ENCODE assay signal across 22 cellular contexts in the genomic region with DNA sequence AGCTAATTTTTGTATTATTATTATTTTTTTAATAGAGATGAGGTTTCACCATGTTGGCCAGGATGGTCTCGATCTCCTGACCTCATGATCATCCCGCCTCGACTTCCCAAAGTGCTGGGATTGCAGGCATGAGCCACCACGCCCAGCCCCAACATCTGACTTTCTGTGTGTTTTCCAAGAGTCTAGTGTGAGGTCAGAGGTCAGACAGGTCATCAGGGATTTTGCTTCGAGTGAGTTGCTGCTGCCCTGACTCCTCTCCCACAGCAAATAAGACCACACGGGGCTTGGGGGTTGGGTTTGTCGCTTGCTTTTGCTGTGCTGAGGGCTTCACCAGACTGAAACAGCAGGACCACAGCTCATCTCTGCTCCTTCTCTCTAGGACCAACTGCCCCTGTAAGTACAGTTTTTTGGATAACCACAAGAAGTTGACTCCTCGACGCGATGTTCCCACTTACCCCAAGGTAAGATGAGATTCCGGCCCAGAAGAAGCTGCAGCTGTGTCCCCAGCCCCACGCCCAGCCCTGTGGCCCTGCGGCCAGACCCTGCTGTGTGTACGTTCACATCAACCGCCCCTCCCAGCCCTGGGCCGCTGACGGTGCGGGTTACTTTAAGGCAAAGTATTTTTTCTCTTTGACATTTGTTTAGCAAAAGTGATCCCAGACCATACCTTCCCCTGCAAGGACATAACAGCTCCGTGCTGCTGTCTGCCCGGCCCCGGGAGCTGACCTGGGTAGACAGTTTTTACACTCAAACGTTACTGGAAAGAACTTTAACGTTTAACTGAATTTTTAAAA.
"Had no signal": no experiment of that assay in that cellular context is flagged by ENCODE, and none has a peak within 500 bp of the region (broad histone marks: within the 10 kb centered on the region; RNA-seq: fewer than 3 reads in every experiment).

No MANE protein-coding gene starts in this region.

- ATAC-seq: activated CD4-positive, alpha-beta T cell treated with anti-CD3 and anti-CD28 coated beads for 36 hours; activated CD8-positive, alpha-beta memory T cell treated with anti-CD3 and anti-CD28 coated beads, Interleukin-2, amount 10 ng/mL, durations not matched to agents 7 days and 5 days; activated naive CD8-positive, alpha-beta T cell treated with anti-CD3 and anti-CD28 coated beads, Interleukin-2, amount 50 U/mL, for 24 hours; heart left ventricle; left lung; psoas muscle; right lobe of liver; stimulated activated memory B cell treated with anti-CD40 and anti-IgM and Interleukin-4, amounts not matched to agents 10 μg/mL and 1 μg/mL and 100 μg/mL, for 72 hours had no signal

- H3K4me3 ChIP-seq: coronary artery, heart left ventricle, left lung, psoas muscle, right lobe of liver, smooth muscle cell, thyroid gland had no signal

- H3K27me3 ChIP-seq: heart left ventricle, left lung, right lobe of liver, thyroid gland had no signal

- H3K4me3 Mint-ChIP-seq: activated CD4-positive, alpha-beta memory T cell treated with anti-CD3 and anti-CD28 coated beads, Interleukin-2, amount 10 ng/mL, durations not matched to agents 7 days and 5 days; activated CD4-positive, alpha-beta T cell treated with anti-CD3 and anti-CD28 coated beads for 36 hours; activated CD8-positive, alpha-beta memory T cell treated with anti-CD3 and anti-CD28 coated beads, Interleukin-2, amount 10 ng/mL, durations not matched to agents 7 days and 5 days; activated naive CD4-positive, alpha-beta T cell treated with anti-CD3 and anti-CD28 coated beads for 36 hours; activated naive CD8-positive, alpha-beta T cell treated with anti-CD3 and anti-CD28 coated beads, Interleukin-2, amount 50 U/mL, for 24 hours; neural crest cell; stimulated activated memory B cell treated with anti-CD40 and anti-IgM and Interleukin-4, amounts not matched to agents 10 μg/mL and 1 μg/mL and 100 μg/mL, for 72 hours had no signal

- FAIRE-seq: urothelium cell line had no signal

- H3K27ac Mint-ChIP-seq: activated CD4-positive, alpha-beta memory T cell treated with anti-CD3 and anti-CD28 coated beads, Interleukin-2, amount 10 ng/mL, durations not matched to agents 7 days and 5 days; activated CD4-positive, alpha-beta T cell treated with anti-CD3 and anti-CD28 coated beads for 36 hours; activated CD8-positive, alpha-beta memory T cell treated with anti-CD3 and anti-CD28 coated beads, Interleukin-2, amount 10 ng/mL, durations not matched to agents 7 days and 5 days; activated naive CD4-positive, alpha-beta T cell treated with anti-CD3 and anti-CD28 coated beads for 36 hours; activated naive CD8-positive, alpha-beta T cell treated with anti-CD3 and anti-CD28 coated beads, Interleukin-2, amount 50 U/mL, for 24 hours; stimulated activated memory B cell treated with anti-CD40 and anti-IgM and Interleukin-4, amounts not matched to agents 10 μg/mL and 1 μg/mL and 100 μg/mL, for 72 hours had no signal

- H3K36me3 ChIP-seq: brain microvascular endothelial cell, heart left ventricle, left lung, right lobe of liver, thyroid gland had no signal

- H3K4me1 ChIP-seq: psoas muscle, right lobe of liver, thyroid gland had no signal

- H3K27ac ChIP-seq: brain microvascular endothelial cell, coronary artery, left lung, psoas muscle, right lobe of liver, thyroid gland had no signal

- H3K27me3 Mint-ChIP-seq: activated CD4-positive, alpha-beta memory T cell treated with anti-CD3 and anti-CD28 coated beads, Interleukin-2, amount 10 ng/mL, durations not matched to agents 7 days and 5 days; activated CD4-positive, alpha-beta T cell treated with anti-CD3 and anti-CD28 coated beads for 36 hours; activated CD8-positive, alpha-beta memory T cell treated with anti-CD3 and anti-CD28 coated beads, Interleukin-2, amount 10 ng/mL, durations not matched to agents 7 days and 5 days; activated naive CD8-positive, alpha-beta T cell treated with anti-CD3 and anti-CD28 coated beads, Interleukin-2, amount 50 U/mL, for 24 hours had no signal

- H3K36me3 Mint-ChIP-seq: stimulated activated memory B cell treated with anti-CD40 and anti-IgM and Interleukin-4, amounts not matched to agents 10 μg/mL and 1 μg/mL and 100 μg/mL, for 72 hours had no signal

- DNase-seq: activated CD4-positive, alpha-beta memory T cell treated with anti-CD3 and anti-CD28 coated beads, Interleukin-2, amount 10 ng/mL, durations not matched to agents 7 days and 5 days; activated CD4-positive, alpha-beta T cell treated with anti-CD3 and anti-CD28 coated beads for 36 hours; activated CD8-positive, alpha-beta memory T cell treated with anti-CD3 and anti-CD28 coated beads, Interleukin-2, amount 10 ng/mL, durations not matched to agents 7 days and 5 days; activated naive CD4-positive, alpha-beta T cell treated with anti-CD3 and anti-CD28 coated beads for 36 hours; activated naive CD8-positive, alpha-beta T cell treated with anti-CD3 and anti-CD28 coated beads, Interleukin-2, amount 50 U/mL, for 24 hours; aorta; brain microvascular endothelial cell; foreskin melanocyte; mammary epithelial cell; midbrain; stimulated activated CD4-positive, alpha-beta T cell treated with anti-CD3 and anti-CD28 coated beads, Interleukin-4, amount 100 ng/mL, for 24 hours; T-helper 2 cell; thyroid gland had no signal

- H3K9me3 Mint-ChIP-seq: activated CD4-positive, alpha-beta memory T cell treated with anti-CD3 and anti-CD28 coated beads, Interleukin-2, amount 10 ng/mL, durations not matched to agents 7 days and 5 days; activated naive CD4-positive, alpha-beta T cell treated with anti-CD3 and anti-CD28 coated beads for 36 hours; activated naive CD8-positive, alpha-beta T cell treated with anti-CD3 and anti-CD28 coated beads, Interleukin-2, amount 50 U/mL, for 24 hours; neural crest cell; stimulated activated memory B cell treated with anti-CD40 and anti-IgM and Interleukin-4, amounts not matched to agents 10 μg/mL and 1 μg/mL and 100 μg/mL, for 72 hours had no signal

- H3K9me3 ChIP-seq: heart left ventricle, left lung, psoas muscle, right lobe of liver, thyroid gland had no signal
